In genomic region chr4:152530600-152530999, GRCh38 we compare ENCODE assay signal across 1 cellular context.
TF ChIP-seq lines count a peak whose summit lies in the region.

No MANE protein-coding gene starts in this region.

TF ChIP-seq in SK-N-SH treated with all-trans-retinoic acid at 6 μM for 48 hours, 23 proteins besides CTCF, POLR2A, EP300 and RAD21 (continued from another document):
- no peak for TF ChIP-seq SNAI2 (CRISPR knock-in tag; IDR thresholded peaks at IDR 0.05)
- TF ChIP-seq TOX (CRISPR knock-in tag; IDR thresholded peaks at IDR 0.05; ENCODE audit: borderline replicate concordance) = no peak
- no peak for TF ChIP-seq CSDC2 (CRISPR knock-in tag; IDR thresholded peaks at IDR 0.05)
- no peak for TF ChIP-seq PATZ1 (CRISPR knock-in tag; IDR thresholded peaks at IDR 0.05; ENCODE audit: borderline replicate concordance)
